ENCODE assay signal across 2 cellular contexts in genomic region chr17:14211778-14212177, GRCh38.
TF ChIP-seq lines count a peak whose summit lies in the region.

No MANE protein-coding gene starts in this region.

TF ChIP-seq in SK-N-SH, 30 proteins besides CTCF, POLR2A, EP300 and RAD21 (continued from another document):
- TF ChIP-seq ZBTB33 (IDR thresholded peaks at IDR 0.05; ENCODE audit: borderline replicate concordance, low read depth) (no peak), RFX5 (IDR thresholded peaks at IDR 0.05; ENCODE audit: low read length) (no peak), TCF12 (IDR thresholded peaks at IDR 0.05) (no peak), RXRA (IDR thresholded peaks at IDR 0.05; ENCODE audit: borderline replicate concordance, low read depth) (no peak), FOXJ3 (CRISPR knock-in tag; IDR thresholded peaks at IDR 0.05) (no peak), FOXM1 (IDR thresholded peaks at IDR 0.05; ENCODE audit: low read depth) (no peak), SIN3A (IDR thresholded peaks at IDR 0.05; ENCODE audit: borderline replicate concordance, low read depth, low read length) (no peak)

TF ChIP-seq in SK-N-SH treated with all-trans-retinoic acid at 6 μM for 48 hours, 23 proteins besides CTCF, POLR2A, EP300 and RAD21 (continued from another document):
- TF ChIP-seq CREB5 (CRISPR knock-in tag; IDR thresholded peaks at IDR 0.05; ENCODE audit: low read depth) (no peak), ZNF70 (CRISPR knock-in tag; IDR thresholded peaks at IDR 0.05) (no peak)
